In the genomic region with DNA sequence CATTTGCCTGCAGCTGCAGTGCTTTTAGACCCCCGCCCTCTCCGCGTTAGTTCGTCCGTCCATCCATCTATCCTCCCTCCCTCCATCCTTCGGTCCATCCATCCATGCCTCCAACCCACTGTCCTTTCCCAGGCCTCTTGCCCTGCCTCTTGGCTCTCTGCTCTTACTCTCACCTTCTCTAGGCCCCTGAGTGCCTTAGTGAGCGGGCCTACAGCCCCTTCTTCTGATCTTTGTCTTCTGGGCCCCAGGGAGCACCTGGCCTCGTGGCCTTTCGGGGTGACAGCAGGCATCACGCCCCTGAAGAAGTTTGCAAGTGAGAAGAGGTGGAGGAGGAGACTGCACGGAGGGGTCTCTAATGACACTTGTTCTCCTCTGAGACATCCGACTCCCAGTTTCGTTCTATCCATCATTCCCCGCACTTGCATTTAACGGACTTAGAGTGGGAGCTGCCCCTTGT, we compare ENCODE assay signal across 9 cellular contexts. TPM values are rescaled to one million over a fixed set of nuclear protein-coding genes. Genes with fewer than 3 reads are reported as not detected.
DNase-seq lines count a peak whose midpoint lies in the region; ATAC-seq and TF ChIP-seq lines count a peak whose summit lies in the region.
"Had no signal": no experiment of that assay in that cellular context is flagged by ENCODE, and none has a peak within 500 bp of the region (broad histone marks: within the 10 kb centered on the region; RNA-seq: fewer than 3 reads in every experiment).

No MANE protein-coding gene starts in this region.

- peak overlapping the region; percentile 74; the same call in 1 of the 2 replicates for H3K9ac ChIP-seq in MM.1S (ENCODE audit: low read length)

- peaks cover 5 to 31% of the 10 kb centered on the region in 2 donors for H3K36me3 Mint-ChIP-seq in CD4-positive, alpha-beta memory T cell
- no peaks in the 10 kb centered on the region for H3K36me3 Mint-ChIP-seq in natural killer cell

- no peaks in the 10 kb centered on the region for H3F3A ChIP-seq in MM.1S (ENCODE audit: insufficient read depth, low read length)

- H3K27me3 ChIP-seq in CD4-positive, alpha-beta memory T cell (ENCODE audit: insufficient read depth, low read length), result no peaks in the 10 kb centered on the region
- H3K27me3 ChIP-seq in MM.1S (replicated peaks; ENCODE audit: insufficient read depth, low read length), result no peaks in the 10 kb centered on the region; the same call in 1 of the 2 replicates

- peak overlapping the region; percentile 91 to 96 (median 94) for H3K4me3 Mint-ChIP-seq in CD4-positive, alpha-beta memory T cell
- H3K4me3 Mint-ChIP-seq in natural killer cell, result peak overlapping the region; percentile 89

- H3K27ac Mint-ChIP-seq in CD4-positive, alpha-beta memory T cell, result peak overlapping the region; percentile 86 to 95 (median 90)
- peak overlapping the region; percentile 83 to 87 for H3K27ac Mint-ChIP-seq in natural killer cell

- peak overlapping the region; percentile 46 to 98 for H3K4me3 ChIP-seq in CD4-positive, alpha-beta memory T cell (ENCODE audit: low read length in 2 of 2)
- peak overlapping the region; percentile 74 for H3K4me3 ChIP-seq in MM.1S (ENCODE audit: low read length)
- H3K4me3 ChIP-seq in coronary artery, result peak overlapping the region; percentile 98

- peaks cover 16 to 40% (median 28%) of the 10 kb centered on the region in 4 donors for H3K4me1 Mint-ChIP-seq in CD4-positive, alpha-beta memory T cell
- H3K4me1 Mint-ChIP-seq in natural killer cell, result peaks cover 22 to 24% of the 10 kb centered on the region in 2 donors

- H3K4me2 ChIP-seq in MM.1S (ENCODE audit: low read depth, low read length), result peak overlapping the region; percentile 82

- peaks cover 6% of the 10 kb centered on the region for H3K36me3 ChIP-seq in CD4-positive, alpha-beta memory T cell (ENCODE audit: insufficient read depth, low read length)
- no peaks in the 10 kb centered on the region for H3K36me3 ChIP-seq in MM.1S (replicated peaks; ENCODE audit: insufficient read depth, low read length)

- TF ChIP-seq CTCF in MM.1S (IDR thresholded peaks at IDR 0.05; ENCODE audit: low read length) (no peak), coronary artery (IDR thresholded peaks at IDR 0.05) (no peak), natural killer cell (IDR thresholded peaks at IDR 0.05) (no peak)

- H2AFZ ChIP-seq in MM.1S (ENCODE audit: low read length), result peak overlapping the region; percentile 75

- peaks cover 20% of the 10 kb centered on the region for H3K4me1 ChIP-seq in CD4-positive, alpha-beta memory T cell (ENCODE audit: insufficient read depth, low read length)
- no peaks in the 10 kb centered on the region for H3K4me1 ChIP-seq in MM.1S (ENCODE audit: low read length)

- 0 out of 2 replicates have a peak, but pooled peaks cover 4% of the 10 kb centered on the region for H3K79me2 ChIP-seq in MM.1S (ENCODE audit: low read length)

- POLR2A ChIA-PET in CD4-positive, alpha-beta memory T cell (lab: Charles Lee; ENCODE audit: partially characterized antibody), result interaction anchor here (0.6 to 6.0 kb wide), 21 partner anchors 15 to 854 kb away, joined by 3 to 206 read pairs (median 6); a partner anchor contains a TSS

- peak overlapping the region; percentile 76 for H3K27ac ChIP-seq in CD4-positive, alpha-beta memory T cell (ENCODE audit: low read depth, low read length)
- H3K27ac ChIP-seq in MM.1S (ENCODE audit: low read length) (no peak overlapping the region), coronary artery (peak overlapping the region in 1 of 2 donors; percentile 99)

- ATAC-seq in natural killer cell (no peak), GM19463 (IDR thresholded peaks at IDR 0.05; ENCODE audit: unreplicated experiment) (no peak)

- intact Hi-C loops in CD4-positive, alpha-beta memory T cell (cut with micrococcal nuclease), result loop anchor here (1.0 to 5.0 kb wide), 4 partner anchors 10 to 548 kb away; a partner anchor contains a TSS
- intact Hi-C loops in natural killer cell (cut with micrococcal nuclease), result loop anchor here (5.0 kb wide), 1 partner anchor 237 kb away; a partner anchor contains a TSS

- H3K9me2 ChIP-seq in MM.1S (replicated peaks; ENCODE audit: insufficient read depth, low read length), result no peaks in the 10 kb centered on the region

- H3K9me3 ChIP-seq in CD4-positive, alpha-beta memory T cell (ENCODE audit: control insufficient read depth in 1 of 2, low read length in 2 of 2), result no peaks in the 10 kb centered on the region
- H3K9me3 ChIP-seq in MM.1S (replicated peaks; ENCODE audit: insufficient read depth, low read length), result no peaks in the 10 kb centered on the region

- DNase-seq in CD4-positive, alpha-beta memory T cell, result no peak
- no peak for DNase-seq in MM.1S
- no peak for DNase-seq in coronary artery (ENCODE audit: low spot score)
- no peak for DNase-seq in natural killer cell
- no peak for DNase-seq in DMS114 treated with DMSO at 0.1 percent for 48 hours (lab: John Stamatoyannopoulos, UW; ENCODE audit: unreplicated experiment)
- no peak for DNase-seq in GDM1 (lab: John Stamatoyannopoulos, UW)
- no peak for DNase-seq in NCI-H82 treated with DMSO at 0.1 percent for 48 hours (lab: John Stamatoyannopoulos, UW; ENCODE audit: unreplicated experiment)

- peaks cover 0 to 2% of the 10 kb centered on the region in 2 donors for H3K27me3 Mint-ChIP-seq in CD4-positive, alpha-beta memory T cell
- peaks cover 11 to 13% of the 10 kb centered on the region in 2 donors for H3K27me3 Mint-ChIP-seq in natural killer cell (ENCODE audit: low read depth in 2 of 2)

- no peaks in the 10 kb centered on the region for H3K9me3 Mint-ChIP-seq in CD4-positive, alpha-beta memory T cell
- H3K9me3 Mint-ChIP-seq in natural killer cell, result no peaks in the 10 kb centered on the region

- H4K20me1 ChIP-seq in MM.1S (ENCODE audit: insufficient read depth, low read length), result no peaks in the 10 kb centered on the region

- CTCF ChIA-PET in CD4-positive, alpha-beta memory T cell (lab: Charles Lee; ENCODE audit: partially characterized antibody), result interaction anchor here (0.6 to 37.2 kb wide), 10 partner anchors 9 to 500 kb away, joined by 3 to 1669 read pairs (median 5); a partner anchor contains a TSS

RNA-seq across cellular contexts. Expression of a gene that starts 0.8 kb away (rescaled TPM):
- total RNA-seq in CD4-positive, alpha-beta memory T cell, result 1 to 10 TPM; 7.4 to 9.0 TPM
- 1 to 10 TPM; 1.9 to 6.9 TPM for polyA plus RNA-seq in CD4-positive, alpha-beta memory T cell
- total RNA-seq in natural killer cell, result 10 to 100 TPM; 16.4 to 18.5 (median 18.3) TPM

RNA-seq across cellular contexts. Expression of a gene that starts 9.3 kb away (rescaled TPM):
- 10 to 100 TPM; 40.7 to 41.6 TPM for total RNA-seq in CD4-positive, alpha-beta memory T cell
- polyA plus RNA-seq in CD4-positive, alpha-beta memory T cell, result 10 to 100 TPM; 13.6 to 17.1 TPM
- total RNA-seq in natural killer cell, result 10 to 100 TPM; 21.1 to 36.0 (median 34.7) TPM

RNA-seq across cellular contexts. Expression of a gene that starts 18.2 kb away (rescaled TPM):
- total RNA-seq in CD4-positive, alpha-beta memory T cell, result not detected
- not detected for polyA plus RNA-seq in CD4-positive, alpha-beta memory T cell
- not detected for total RNA-seq in natural killer cell

RNA-seq across cellular contexts. Expression of a gene that starts 25.0 kb away (rescaled TPM):
- total RNA-seq in CD4-positive, alpha-beta memory T cell, result 10 to 100 TPM; 28.1 to 29.3 TPM
- 10 to 100 TPM in 1 of 2 donors, 1 to 10 TPM in 1; 6.4 to 19.8 TPM for polyA plus RNA-seq in CD4-positive, alpha-beta memory T cell
- 10 to 100 TPM in 1 of 3 donors, 1 to 10 TPM in 2; 5.0 to 10.7 (median 7.8) TPM for total RNA-seq in natural killer cell

RNA-seq across cellular contexts. Expression of a gene that starts 55.1 kb away (rescaled TPM):
- total RNA-seq in CD4-positive, alpha-beta memory T cell, result under 1 TPM in 1 of 2 experiments, not detected in 1; 0.53 TPM
- polyA plus RNA-seq in CD4-positive, alpha-beta memory T cell, result under 1 TPM; 0.35 to 0.84 TPM
- total RNA-seq in natural killer cell, result under 1 TPM in 2 of 3 donors, not detected in 1; 0.75 to 0.91 TPM
- total RNA-seq: HT1080 had no signal
